ENCODE assay signal across 1 cellular context in genomic region chr7:73308665-73309214, GRCh38.
A peak's percentile ranks its signal among the peaks of the same experiment; 100 is the strongest.
TF ChIP-seq lines count a peak whose summit lies in the region.

Gene NSUN5 (minus strand): TSS chr7:73308826. CDS start chr7:73308790, 36 bp downstream.

TF ChIP-seq in K562, 482 proteins besides CTCF, POLR2A, EP300 and RAD21 (continued from another document and continues in another):
- peak; percentile 65; the same call in 1 of the 2 replicates for TF ChIP-seq ARID4B (CRISPR knock-in tag; IDR thresholded peaks at IDR 0.05)
- TF ChIP-seq AFF4 (CRISPR knock-in tag; IDR thresholded peaks at IDR 0.05), result no peak
- TF ChIP-seq ARHGAP35 (IDR thresholded peaks at IDR 0.05; ENCODE audit: partially characterized antibody), result no peak
- no peak for TF ChIP-seq KAT8 (IDR thresholded peaks at IDR 0.05; ENCODE audit: low read depth)
- no peak for TF ChIP-seq ZNF23 (CRISPR knock-in tag; IDR thresholded peaks at IDR 0.05)
- TF ChIP-seq CHCHD3 (CRISPR knock-in tag; IDR thresholded peaks at IDR 0.05), result no peak
- 0 out of 2 replicates have a peak, but pooled peaks have one; percentile 21 for TF ChIP-seq RREB1 (CRISPR knock-in tag; IDR thresholded peaks at IDR 0.05)
- TF ChIP-seq BRF2 (IDR thresholded peaks at IDR 0.05; ENCODE audit: borderline replicate concordance, insufficient read depth, insufficient read length), result no peak
- TF ChIP-seq MECOM (CRISPR knock-in tag; IDR thresholded peaks at IDR 0.05), result no peak
- no peak for TF ChIP-seq ZBTB34 (CRISPR knock-in tag; IDR thresholded peaks at IDR 0.05)
- TF ChIP-seq ZNF583 (CRISPR knock-in tag; IDR thresholded peaks at IDR 0.05), result no peak
- no peak for TF ChIP-seq ZNF318 (IDR thresholded peaks at IDR 0.05; ENCODE audit: borderline replicate concordance in 1 of 2, low read depth in 1 of 2)
- TF ChIP-seq MEF2A (IDR thresholded peaks at IDR 0.05; ENCODE audit: control insufficient read depth, low read depth, low read length), result no peak
- TF ChIP-seq POLR2H (tag; IDR thresholded peaks at IDR 0.05; ENCODE audit: low read depth), result no peak; the same call in none of the 2 replicates
- peak in 1 of 2 experiments; percentile 73; a peak in 3 of 4 replicates for TF ChIP-seq MAZ (CRISPR knock-in tag; conservative IDR thresholded peaks at IDR 0.05 in 1 of 2, IDR thresholded peaks at IDR 0.05 in 1 of 2)
- peak in 1 of 2 experiments; percentile 79; a peak in 2 of 4 replicates for TF ChIP-seq RCOR1 (IDR thresholded peaks at IDR 0.05; ENCODE audit: borderline replicate concordance in 1 of 2, low read depth in 2 of 2, low read length in 2 of 2)
- TF ChIP-seq ZC3H8 (IDR thresholded peaks at IDR 0.05), result no peak
- TF ChIP-seq KLF1 (tag; IDR thresholded peaks at IDR 0.05), result no peak
